ENCODE assay signal across 8 cellular contexts in the genomic region with DNA sequence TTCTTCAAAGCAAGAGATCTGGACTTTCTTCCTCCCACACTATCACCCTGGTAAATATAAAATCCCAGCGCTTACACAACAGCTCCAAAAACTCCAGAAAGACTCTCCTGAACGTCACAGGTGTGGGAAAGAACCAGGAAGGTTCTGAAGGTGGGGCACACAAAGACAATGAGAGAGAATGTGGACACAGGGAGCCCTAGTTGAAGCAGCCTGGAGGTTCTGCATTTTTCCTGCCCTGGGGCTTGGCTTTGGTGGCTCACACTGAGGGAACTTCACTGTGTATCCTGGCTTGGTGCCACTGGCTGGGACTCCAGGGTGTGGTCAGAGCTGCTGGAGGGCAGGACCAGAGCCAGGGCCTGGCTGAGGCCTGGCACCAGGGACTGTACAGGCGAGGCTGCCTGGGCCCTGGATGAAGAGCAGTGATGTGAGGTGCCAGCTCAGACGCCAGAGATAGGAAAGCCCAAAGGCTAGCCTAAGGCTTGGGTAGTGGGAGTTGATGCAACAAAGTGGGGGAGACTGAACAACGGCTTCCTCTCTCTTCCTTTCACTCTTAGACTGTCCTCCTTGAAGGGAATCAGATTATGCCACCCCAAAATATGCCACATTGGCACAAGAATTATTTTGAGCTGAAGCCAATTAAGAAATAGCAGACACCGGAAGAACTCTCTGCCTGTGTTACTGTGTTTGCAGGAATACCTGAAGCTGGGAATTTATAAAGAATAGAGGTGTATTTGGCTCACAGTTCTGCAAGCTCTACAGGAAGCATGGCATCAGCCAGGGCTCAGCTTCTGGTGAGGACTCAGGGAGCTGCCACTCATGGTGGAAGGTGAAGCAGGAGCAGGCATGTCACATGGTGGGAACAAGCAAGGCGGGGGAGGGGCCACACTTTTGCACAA. TPM values are rescaled to one million over a fixed set of nuclear protein-coding genes. Genes with fewer than 3 reads are reported as not detected.
DNase-seq lines count a peak whose midpoint lies in the region; ATAC-seq and TF ChIP-seq lines count a peak whose summit lies in the region.

No MANE protein-coding gene starts in this region.

- TF ChIP-seq CTCF in PC-9 (conservative IDR thresholded peaks at IDR 0.05) (no peak), endodermal cell (conservative IDR thresholded peaks at IDR 0.05) (no peak)

- H3K36me3 ChIP-seq in PC-9 (ENCODE audit: low read depth) (no peaks in the 10 kb centered on the region), endodermal cell (ENCODE audit: control insufficient read depth, insufficient read depth, low read length) (no peaks in the 10 kb centered on the region), mucosa of rectum (ENCODE audit: control insufficient read depth in 2 of 2, insufficient read depth in 2 of 2, low read length in 2 of 2) (no peaks in the 10 kb centered on the region)

- no peaks in the 10 kb centered on the region for H3K27me3 Mint-ChIP-seq in endodermal cell (ENCODE audit: insufficient read depth)

- no peaks in the 10 kb centered on the region for H4K20me1 ChIP-seq in PC-9 (ENCODE audit: insufficient read depth)

- H3K27ac Mint-ChIP-seq in endodermal cell, result no peak overlapping the region

- no peak overlapping the region for H2AFZ ChIP-seq in PC-9

- intact Hi-C loops in PC-9 (cut with micrococcal nuclease; ENCODE audit: unreplicated experiment), result loop anchor here (1.0 to 5.0 kb wide), 3 partner anchors 12 to 176 kb away; a partner anchor contains a TSS

- no peaks in the 10 kb centered on the region for H3K9me2 ChIP-seq in PC-9 (ENCODE audit: insufficient read depth)

- CTCF ChIA-PET in PC-9 (lab: Charles Lee), result interaction anchor here (2.3 kb wide), 1 partner anchor 17 kb away, joined by 6 read pairs; no protein-coding TSS in a partner anchor

- H3K4me3 ChIP-seq in PC-9 (no peak overlapping the region), endodermal cell (ENCODE audit: low read length) (no peak overlapping the region), mucosa of rectum (ENCODE audit: low read length in 2 of 2) (no peak overlapping the region)

- H3K9me3 Mint-ChIP-seq in endodermal cell, result no peaks in the 10 kb centered on the region

- ATAC-seq in HG02610 (IDR thresholded peaks at IDR 0.05; ENCODE audit: unreplicated experiment) (no peak), GM21723 (IDR thresholded peaks at IDR 0.05; ENCODE audit: unreplicated experiment) (no peak)

- H3K9ac ChIP-seq in endodermal cell (ENCODE audit: extremely low read depth, low read length, poor library complexity, severe bottlenecking), result no peak overlapping the region
- peak overlapping the region in 1 of 2 donors; percentile 48 for H3K9ac ChIP-seq in mucosa of rectum (ENCODE audit: low read depth in 1 of 2, low read length in 2 of 2)

- BruUV-seq in PC-9 (replicated peaks; lab: Mats Ljungman, UMichigan), result TSS peak; percentile 93

- no peaks in the 10 kb centered on the region for H3K79me2 ChIP-seq in PC-9 (ENCODE audit: low read depth)

- no peaks in the 10 kb centered on the region for H3K36me3 Mint-ChIP-seq in endodermal cell (ENCODE audit: low read depth)

- H3K27ac ChIP-seq in PC-9 (peak overlapping the region; percentile 89), endodermal cell (ENCODE audit: low read depth, low read length) (no peak overlapping the region), mucosa of rectum (ENCODE audit: low read depth in 2 of 2, low read length in 2 of 2) (peak overlapping the region; percentile 78 to 81)

- 90 to 100% methylated on average over 1 to 7 of the region's 7 CpGs for WGBS in endodermal cell (ENCODE audit: insufficient coverage in 1 of 2, insufficient read length in 1 of 2), 2 experiments

- no peak overlapping the region for H3K4me3 Mint-ChIP-seq in endodermal cell

- peaks cover 34% of the 10 kb centered on the region for H3F3A ChIP-seq in PC-9 (ENCODE audit: insufficient read depth, low read depth)

- H3K4me1 Mint-ChIP-seq in endodermal cell, result peaks cover 9% of the 10 kb centered on the region

- peak; percentile 5 for DNase-seq in DMS79 treated with DMSO at 0.1 percent for 48 hours (lab: John Stamatoyannopoulos, UW)
- no peak for DNase-seq in DMS79 (lab: John Stamatoyannopoulos, UW)
- DNase-seq in PC-9, result peak; percentile 97 to 99
- peak; percentile 73 for DNase-seq in endodermal cell
- DNase-seq in NCI-H128 (lab: John Stamatoyannopoulos, UW; ENCODE audit: unreplicated experiment), result no peak

- H3K4me1 ChIP-seq in PC-9 (replicated peaks; ENCODE audit: insufficient read depth), result peaks cover 31% of the 10 kb centered on the region
- no peaks in the 10 kb centered on the region for H3K4me1 ChIP-seq in endodermal cell (ENCODE audit: control insufficient read depth, insufficient read depth, low read length)
- H3K4me1 ChIP-seq in mucosa of rectum (ENCODE audit: control insufficient read depth in 2 of 2, insufficient read depth in 2 of 2, low read length in 2 of 2), result peaks cover 20 to 27% of the 10 kb centered on the region in 2 donors

- H3K27me3 ChIP-seq in PC-9 (ENCODE audit: insufficient read depth, low read depth), result no peaks in the 10 kb centered on the region
- H3K27me3 ChIP-seq in endodermal cell (ENCODE audit: control insufficient read depth, insufficient read depth, low read length, poor library complexity, severe bottlenecking), result no peaks in the 10 kb centered on the region
- H3K27me3 ChIP-seq in mucosa of rectum (ENCODE audit: control insufficient read depth in 2 of 2, insufficient read depth in 2 of 2, low read length in 2 of 2), result no peaks in the 10 kb centered on the region

- POLR2A ChIA-PET in PC-9 (lab: Charles Lee; ENCODE audit: unreplicated experiment), result interaction anchor here (0.6 kb wide), 1 partner anchor 16 kb away, joined by 5 read pairs; no protein-coding TSS in a partner anchor

- H3K9me3 ChIP-seq in PC-9 (ENCODE audit: insufficient read depth, low read depth) (no peaks in the 10 kb centered on the region), endodermal cell (ENCODE audit: control insufficient read depth, low read length) (no peaks in the 10 kb centered on the region), mucosa of rectum (ENCODE audit: control insufficient read depth in 2 of 2, low read length in 2 of 2) (no peaks in the 10 kb centered on the region)

- peak overlapping the region; percentile 40 for H3K4me2 ChIP-seq in PC-9

RNA-seq across cellular contexts. Expression of a gene that starts 39.5 kb away (rescaled TPM):
- 73.1 and 94.3 TPM in 2 replicates for total RNA-seq in PC-9 (2021)
- total RNA-seq in endodermal cell, result 10 to 100 TPM; 80.3 to 83.3 TPM
- polyA plus RNA-seq in endodermal cell (2013, experiment 1 of 2), result 119 TPM
- 107 TPM for polyA plus RNA-seq in endodermal cell (2013, experiment 2 of 2)

RNA-seq across cellular contexts. Expression of a gene that starts 46.4 kb away (rescaled TPM):
- total RNA-seq in PC-9 (2021) (164 and 207 TPM in 2 replicates), endodermal cell (100 to 1,000 TPM; 168 to 169 TPM)
- polyA plus RNA-seq in endodermal cell (2013, experiment 1 of 2), result 270 TPM
- 257 TPM for polyA plus RNA-seq in endodermal cell (2013, experiment 2 of 2)

RNA-seq across cellular contexts. Expression of a gene that starts 53.4 kb away (rescaled TPM):
- total RNA-seq in PC-9 (2021) (37.0 and 42.8 TPM in 2 replicates), endodermal cell (10 to 100 TPM; 66.8 to 77.1 TPM)
- polyA plus RNA-seq in endodermal cell (2013, experiment 1 of 2), result 33.0 TPM
- polyA plus RNA-seq in endodermal cell (2013, experiment 2 of 2), result 33.7 TPM

Comparison
In these comparisons a context has a peak if more than half of its experiments do, and no peak if none do; other contexts are left out.
1. DNase-seq: peak in DMS79 treated with DMSO at 0.1 percent for 48 hours (single experiment), PC-9 (2 of 2) and endodermal cell (single experiment); none in DMS79 (single experiment) and NCI-H128 (single experiment).